In genomic region chr3:38497026-38497425, GRCh38 we compare ENCODE assay signal across 1 cellular context.
TF ChIP-seq lines count a peak whose summit lies in the region.

No MANE protein-coding gene starts in this region.

TF ChIP-seq in H1, 55 proteins besides CTCF, POLR2A, EP300 and RAD21 (continued from another document):
- TF ChIP-seq CHD7 (IDR thresholded peaks at IDR 0.05; ENCODE audit: insufficient replicate concordance, low read length) (no peak), SUZ12 (IDR thresholded peaks at IDR 0.05; ENCODE audit: low read length) (no peak), RNF2 (IDR thresholded peaks at IDR 0.05; ENCODE audit: borderline replicate concordance, low read depth, low read length, missing control alignments, poor library complexity, severe bottlenecking) (no peak), CTBP2 (IDR thresholded peaks at IDR 0.05; ENCODE audit: borderline replicate concordance, insufficient read depth, insufficient read length, low read length) (no peak), EZH2 (IDR thresholded peaks at IDR 0.05; ENCODE audit: low read depth, low read length, severe bottlenecking) (no peak), NRF1 (IDR thresholded peaks at IDR 0.05; ENCODE audit: low read depth, low read length) (no peak), SRF (IDR thresholded peaks at IDR 0.05; ENCODE audit: low read depth, low read length) (no peak), SIX5 (IDR thresholded peaks at IDR 0.05; ENCODE audit: low read depth, low read length) (no peak), BRCA1 (IDR thresholded peaks at IDR 0.05; ENCODE audit: low read depth, low read length) (no peak), GABPA (IDR thresholded peaks at IDR 0.05; ENCODE audit: borderline replicate concordance, insufficient read depth, low read length) (no peak), CREB1 (IDR thresholded peaks at IDR 0.05) (no peak), JUND (IDR thresholded peaks at IDR 0.05; ENCODE audit: low read length) (no peak)
